In genomic region chr3:128487538-128487812, GRCh38 we compare ENCODE assay signal across 9 cellular contexts. TPM values are rescaled to one million over a fixed set of nuclear protein-coding genes. Genes with fewer than 3 reads are reported as not detected.
A peak's percentile ranks its signal among the peaks of the same experiment; 100 is the strongest.
DNase-seq lines count a peak whose midpoint lies in the region; ATAC-seq, FAIRE-seq and TF ChIP-seq lines count a peak whose summit lies in the region.
"Had no signal": no experiment of that assay in that cellular context is flagged by ENCODE, and none has a peak within 500 bp of the region (broad histone marks: within the 10 kb centered on the region; RNA-seq: fewer than 3 reads in every experiment).

No MANE protein-coding gene starts in this region.

- no peaks in the 10 kb centered on the region for H3K36me3 Mint-ChIP-seq in activated CD8-positive, alpha-beta memory T cell treated with anti-CD3 and anti-CD28 coated beads, Interleukin-2, amount 10 ng/mL, durations not matched to agents 7 days and 5 days
- H3K36me3 Mint-ChIP-seq in astrocyte (ENCODE audit: low read depth, unreplicated experiment): no peaks in the 10 kb centered on the region

- H3K27me3 ChIP-seq in astrocyte (ENCODE audit: insufficient read depth, low read length): peaks cover 77% of the 10 kb centered on the region
- peaks cover 84% of the 10 kb centered on the region for H3K27me3 ChIP-seq in thoracic aorta (replicated peaks; ENCODE audit: insufficient read depth)

- H3K36me3 ChIP-seq in astrocyte (ENCODE audit: insufficient read depth, low read length) (no peaks in the 10 kb centered on the region), thoracic aorta (no peaks in the 10 kb centered on the region)

- CTCF ChIA-PET in activated CD8-positive, alpha-beta memory T cell treated with anti-CD3 and anti-CD28 coated beads, Interleukin-2, amount 10 ng/mL, durations not matched to agents 7 days and 5 days (lab: Charles Lee): no interaction called here

- intact Hi-C loops in lower leg skin (cut with DNase I; ENCODE audit: low total_unique reads) (no loop called here), sciatic nerve (cut with DNase I) (no loop called here)

- no peaks in the 10 kb centered on the region for H3K9me3 Mint-ChIP-seq in activated CD8-positive, alpha-beta memory T cell treated with anti-CD3 and anti-CD28 coated beads, Interleukin-2, amount 10 ng/mL, durations not matched to agents 7 days and 5 days (ENCODE audit: low read depth)
- H3K9me3 Mint-ChIP-seq in astrocyte (ENCODE audit: unreplicated experiment): peaks cover 2% of the 10 kb centered on the region

- no peak for DNase-seq in activated CD8-positive, alpha-beta memory T cell treated with anti-CD3 and anti-CD28 coated beads, Interleukin-2, amount 10 ng/mL, durations not matched to agents 7 days and 5 days
- DNase-seq in activated CD8-positive, alpha-beta memory T cell treated with anti-CD3 and anti-CD28 coated beads for 24 hours: no peak
- DNase-seq in astrocyte (ENCODE audit: low read depth): no peak
- no peak for DNase-seq in lower leg skin (ENCODE audit: low spot score in 2 of 2)
- no peak for DNase-seq in thoracic aorta (ENCODE audit: low spot score)
- DNase-seq in HCEC 1CT: no peak
- no peak for DNase-seq in sciatic nerve (ENCODE audit: low spot score)

- H4K20me1 ChIP-seq in astrocyte (ENCODE audit: insufficient read depth, low read length): peaks cover 36% of the 10 kb centered on the region

- H2AFZ ChIP-seq in astrocyte (ENCODE audit: low read depth, low read length): peak overlapping the region; percentile 2

- TF ChIP-seq POLR2A in lower leg skin (IDR thresholded peaks at IDR 0.05): no peak

- TF ChIP-seq CTCF in astrocyte (IDR thresholded peaks at IDR 0.05; ENCODE audit: insufficient read depth, low read depth, low read length) (no peak), lower leg skin (IDR thresholded peaks at IDR 0.05) (no peak), thoracic aorta (IDR thresholded peaks at IDR 0.05) (no peak)

- no peak for FAIRE-seq in astrocyte (lab: Jason Lieb, UNC)

- H3K9ac ChIP-seq in astrocyte (ENCODE audit: low read length): peak overlapping the region; percentile 56

- peaks cover 83% of the 10 kb centered on the region for H3K27me3 Mint-ChIP-seq in activated CD8-positive, alpha-beta memory T cell treated with anti-CD3 and anti-CD28 coated beads, Interleukin-2, amount 10 ng/mL, durations not matched to agents 7 days and 5 days
- H3K27me3 Mint-ChIP-seq in astrocyte (ENCODE audit: low read depth, unreplicated experiment): peaks cover 54% of the 10 kb centered on the region

- WGBS in lower leg skin, 2 donors: 0 to 1% methylated on average over 15 to 17 of the region's 18 CpGs

- H3K4me1 ChIP-seq in astrocyte (ENCODE audit: insufficient read depth, low read length) (peaks cover 32% of the 10 kb centered on the region), thoracic aorta (ENCODE audit: control insufficient read depth in 1 of 2, low read depth in 2 of 2) (peaks cover 43 to 67% of the 10 kb centered on the region in 2 donors)

- peak overlapping the region; percentile 89 for H3K4me2 ChIP-seq in astrocyte (ENCODE audit: low read length)

- ATAC-seq in activated CD8-positive, alpha-beta memory T cell treated with anti-CD3 and anti-CD28 coated beads, Interleukin-2, amount 10 ng/mL, durations not matched to agents 7 days and 5 days: no peak
- ATAC-seq in thoracic aorta (ENCODE audit: insufficient number of reproducible peaks, low FRiP score, low read depth): no peak
- ATAC-seq in sciatic nerve: no peak
- no peak for ATAC-seq in GM21528 (IDR thresholded peaks at IDR 0.05; ENCODE audit: low FRiP score, unreplicated experiment)

- H3K9me3 ChIP-seq in astrocyte (ENCODE audit: insufficient read depth, low read depth, low read length): no peaks in the 10 kb centered on the region
- no peaks in the 10 kb centered on the region for H3K9me3 ChIP-seq in thoracic aorta

- peak overlapping the region; percentile 62 for H3K4me3 ChIP-seq in astrocyte (ENCODE audit: insufficient read depth, low read depth, low read length)
- peak overlapping the region; percentile 36 for H3K4me3 ChIP-seq in lower leg skin (ENCODE audit: low read depth, poor library complexity, severe bottlenecking)
- H3K4me3 ChIP-seq in thoracic aorta: peak overlapping the region; percentile 80

- H3K4me1 Mint-ChIP-seq in activated CD8-positive, alpha-beta memory T cell treated with anti-CD3 and anti-CD28 coated beads, Interleukin-2, amount 10 ng/mL, durations not matched to agents 7 days and 5 days: peaks cover 26% of the 10 kb centered on the region
- peaks cover 15% of the 10 kb centered on the region for H3K4me1 Mint-ChIP-seq in astrocyte (ENCODE audit: low read depth, unreplicated experiment)

- H3K27ac Mint-ChIP-seq in activated CD8-positive, alpha-beta memory T cell treated with anti-CD3 and anti-CD28 coated beads, Interleukin-2, amount 10 ng/mL, durations not matched to agents 7 days and 5 days: no peak overlapping the region
- peak overlapping the region; percentile 47 for H3K27ac Mint-ChIP-seq in astrocyte (ENCODE audit: unreplicated experiment)

- H3K27ac ChIP-seq in astrocyte (ENCODE audit: low read depth, low read length) (peak overlapping the region; percentile 25), thoracic aorta (no peak overlapping the region)

- peaks cover 12% of the 10 kb centered on the region for H3K79me2 ChIP-seq in astrocyte (ENCODE audit: insufficient read depth, low read length)

- peak overlapping the region; percentile 64 for H3K4me3 Mint-ChIP-seq in activated CD8-positive, alpha-beta memory T cell treated with anti-CD3 and anti-CD28 coated beads, Interleukin-2, amount 10 ng/mL, durations not matched to agents 7 days and 5 days
- peak overlapping the region; percentile 73 for H3K4me3 Mint-ChIP-seq in astrocyte (ENCODE audit: unreplicated experiment)

RNA-seq across cellular contexts. Expression of gene GATA2, which starts 5.5 kb away (rescaled TPM):
- total RNA-seq in activated CD8-positive, alpha-beta memory T cell treated with anti-CD3 and anti-CD28 coated beads, Interleukin-2, amount 10 ng/mL, durations not matched to agents 7 days and 5 days: under 1 TPM in 1 of 2 experiments, not detected in 1; 0.28 TPM
- total RNA-seq in astrocyte (0.58 and 1.7 TPM in 2 replicates), lower leg skin (1 to 10 TPM; 2.3 to 9.3 (median 6.6) TPM), thoracic aorta (10 to 100 TPM in 1 of 2 donors, 1 to 10 TPM in 1; 5.2 to 21.3 TPM), sciatic nerve (23.5 TPM)

RNA-seq across cellular contexts. Expression of gene DNAJB8, which starts 20.8 kb away (rescaled TPM):
- not detected for total RNA-seq in activated CD8-positive, alpha-beta memory T cell treated with anti-CD3 and anti-CD28 coated beads, Interleukin-2, amount 10 ng/mL, durations not matched to agents 7 days and 5 days
- total RNA-seq in astrocyte (not detected in 2 replicates), lower leg skin (not detected), thoracic aorta (not detected), sciatic nerve (not detected)
- total RNA-seq: glomerular endothelial cell had no signal
